In genomic region chr12:95054206-95054605, GRCh38 we compare ENCODE assay signal across 21 cellular contexts.
"Had no signal": no experiment of that assay in that cellular context is flagged by ENCODE, and none has a peak within 500 bp of the region (broad histone marks: within the 10 kb centered on the region; RNA-seq: fewer than 3 reads in every experiment).

No MANE protein-coding gene starts in this region.

- H3K9me3 Mint-ChIP-seq: natural killer cell; neural crest cell; stimulated activated memory B cell treated with anti-CD40 and anti-IgM and Interleukin-4, amounts not matched to agents 10 μg/mL and 1 μg/mL and 100 μg/mL, for 72 hours; stimulated activated naive CD8-positive, alpha-beta T cell treated with anti-CD3 and anti-CD28 coated beads, Interleukin-15, Interleukin-2, amounts not matched to agents 100 ng/mL and 50 ng/mL, for 24 hours had no signal

- H3K27ac Mint-ChIP-seq: natural killer cell; stimulated activated memory B cell treated with anti-CD40 and anti-IgM and Interleukin-4, amounts not matched to agents 10 μg/mL and 1 μg/mL and 100 μg/mL, for 72 hours; stimulated activated naive CD8-positive, alpha-beta T cell treated with anti-CD3 and anti-CD28 coated beads, Interleukin-15, Interleukin-2, amounts not matched to agents 100 ng/mL and 50 ng/mL, for 24 hours had no signal

- H3K27me3 ChIP-seq: colonic mucosa, heart left ventricle, pancreas, tibial nerve, upper lobe of right lung, vagina had no signal

- H3K4me1 ChIP-seq: colonic mucosa, heart left ventricle, pancreas, tibial nerve, upper lobe of right lung, vagina had no signal

- H3K4me1 Mint-ChIP-seq: natural killer cell; stimulated activated memory B cell treated with anti-CD40 and anti-IgM and Interleukin-4, amounts not matched to agents 10 μg/mL and 1 μg/mL and 100 μg/mL, for 72 hours had no signal

- H3K36me3 Mint-ChIP-seq: natural killer cell had no signal

- H3K27me3 Mint-ChIP-seq: progenitor cell of endocrine pancreas; stimulated activated memory B cell treated with anti-CD40 and anti-IgM and Interleukin-4, amounts not matched to agents 10 μg/mL and 1 μg/mL and 100 μg/mL, for 72 hours; stimulated activated naive CD8-positive, alpha-beta T cell treated with anti-CD3 and anti-CD28 coated beads, Interleukin-15, Interleukin-2, amounts not matched to agents 100 ng/mL and 50 ng/mL, for 24 hours had no signal

- H3K27ac ChIP-seq: colonic mucosa, heart left ventricle, pancreas, tibial nerve, upper lobe of right lung, vagina had no signal

- H3K4me3 Mint-ChIP-seq: natural killer cell; neural crest cell; stimulated activated memory B cell treated with anti-CD40 and anti-IgM and Interleukin-4, amounts not matched to agents 10 μg/mL and 1 μg/mL and 100 μg/mL, for 72 hours; stimulated activated naive CD8-positive, alpha-beta T cell treated with anti-CD3 and anti-CD28 coated beads, Interleukin-15, Interleukin-2, amounts not matched to agents 100 ng/mL and 50 ng/mL, for 24 hours had no signal

- DNase-seq: colonic mucosa; dermis blood vessel endothelial cell; effector CD4-positive, alpha-beta T cell; foreskin melanocyte; heart left ventricle; hippocampal formation; kidney glomerular epithelial cell; mammary epithelial cell; natural killer cell; occipital lobe; pancreas; right cardiac atrium; stimulated activated CD4-positive, alpha-beta T cell treated with anti-CD3 and anti-CD28 coated beads, Interleukin-4, amount 100 ng/mL, for 24 hours; upper lobe of right lung had no signal

- H3K9me3 ChIP-seq: colonic mucosa, heart left ventricle, pancreas, tibial nerve, upper lobe of right lung, vagina had no signal

- H3K4me3 ChIP-seq: colonic mucosa, heart left ventricle, pancreas, tibial nerve, upper lobe of right lung, vagina had no signal

- FAIRE-seq: islet of Langerhans, pancreas had no signal
